In genomic region chr11:10909141-10909883, GRCh38 we compare ENCODE assay signal across 11 cellular contexts. TPM values are rescaled to one million over a fixed set of nuclear protein-coding genes. Genes with fewer than 3 reads are reported as not detected.
DNase-seq lines count a peak whose midpoint lies in the region; ATAC-seq, FAIRE-seq and TF ChIP-seq lines count a peak whose summit lies in the region.
"Had no signal": no experiment of that assay in that cellular context is flagged by ENCODE, and none has a peak within 500 bp of the region (broad histone marks: within the 10 kb centered on the region; RNA-seq: fewer than 3 reads in every experiment).

No MANE protein-coding gene starts in this region.

- H3K79me2 ChIP-seq in PC-3 (ENCODE audit: low read length) (no peaks in the 10 kb centered on the region), H1 (ENCODE audit: control insufficient read depth in 1 of 2, insufficient read depth in 2 of 2, low read length in 2 of 2) (no peaks in the 10 kb centered on the region), MM.1S (ENCODE audit: low read length) (no peaks in the 10 kb centered on the region)

- no peak overlapping the region for H4K8ac ChIP-seq in H1 (ENCODE audit: extremely low read depth, insufficient read depth, low read length)
- H4K8ac ChIP-seq in neuronal stem cell (ENCODE audit: low read depth, low read length) = no peak overlapping the region

- H3K9me3 ChIP-seq in PC-3 (ENCODE audit: low read length) (no peaks in the 10 kb centered on the region), H1 (ENCODE audit: insufficient read depth in 2 of 2, low read depth in 1 of 2, low read length in 1 of 2) (no peaks in the 10 kb centered on the region), neuronal stem cell (replicated peaks in 1 of 2; ENCODE audit: control insufficient read depth in 2 of 2, insufficient read depth in 1 of 2, low read depth in 1 of 2, low read length in 2 of 2) (no peaks in the 10 kb centered on the region), MM.1S (replicated peaks; ENCODE audit: insufficient read depth, low read length) (no peaks in the 10 kb centered on the region)
- H3K9me3 ChIP-seq: right lobe of liver had no signal

- CTCF ChIA-PET in PC-3 (lab: Charles Lee) (interaction anchor here (0.6 kb wide), 1 partner anchor 139 kb away, joined by 3 read pairs; no protein-coding TSS in a partner anchor), H1 (lab: Charles Lee; ENCODE audit: partially characterized antibody) (interaction anchor here (0.6 to 2.3 kb wide), 6 partner anchors 16 to 1237 kb away, joined by 3 to 7 read pairs (median 4); no protein-coding TSS in a partner anchor)

- H3K36me3 ChIP-seq in PC-3 (ENCODE audit: low read depth, low read length) = no peaks in the 10 kb centered on the region
- H3K36me3 ChIP-seq in H1 (ENCODE audit: control insufficient read depth in 2 of 4, insufficient read depth in 4 of 4, low read length in 3 of 4) = no peaks in the 10 kb centered on the region
- H3K36me3 ChIP-seq in neuronal stem cell (replicated peaks in 1 of 2; ENCODE audit: control insufficient read depth in 2 of 2, insufficient read depth in 2 of 2, low read length in 2 of 2) = no peaks in the 10 kb centered on the region
- no peaks in the 10 kb centered on the region for H3K36me3 ChIP-seq in MM.1S (replicated peaks; ENCODE audit: insufficient read depth, low read length)
- H3K36me3 ChIP-seq: right lobe of liver had no signal

- H3K23me2 ChIP-seq in H1 (ENCODE audit: low read depth, low read length) = peaks cover 6% of the 10 kb centered on the region; the same call in 1 of the 2 replicates

- H3K27me3 ChIP-seq in PC-3 (ENCODE audit: low read length) = no peaks in the 10 kb centered on the region
- no peaks in the 10 kb centered on the region for H3K27me3 ChIP-seq in H1 (replicated peaks in 1 of 4; ENCODE audit: control insufficient read depth in 3 of 4, extremely low read depth in 1 of 4, insufficient read depth in 3 of 4, low read length in 3 of 4)
- no peaks in the 10 kb centered on the region for H3K27me3 ChIP-seq in neuronal stem cell (ENCODE audit: control insufficient read depth in 3 of 3, insufficient read depth in 3 of 3, low read depth in 1 of 3, low read length in 3 of 3)
- no peaks in the 10 kb centered on the region for H3K27me3 ChIP-seq in MM.1S (replicated peaks; ENCODE audit: insufficient read depth, low read length)
- H3K27me3 ChIP-seq: right lobe of liver had no signal

- DNase-seq in H4 (ENCODE audit: low spot score) = peak; percentile 37
- DNase-seq in PC-3 = peak; percentile 39
- no peak for DNase-seq in H1 (ENCODE audit: low read depth in 1 of 2, low spot score in 2 of 2)
- no peak for DNase-seq in neuronal stem cell (ENCODE audit: low spot score)
- no peak for DNase-seq in MM.1S
- no peak for DNase-seq in NCI-H345 treated with DMSO at 0.1 percent for 48 hours (lab: John Stamatoyannopoulos, UW; ENCODE audit: unreplicated experiment)
- no peak for DNase-seq in T-helper 2 cell
- DNase-seq: CD4-positive, alpha-beta memory T cell; GF-D8; right lobe of liver had no signal

- no peak overlapping the region for H2AFZ ChIP-seq in PC-3 (ENCODE audit: low read length)
- H2AFZ ChIP-seq in H1 (ENCODE audit: low read length) = 0 out of 2 replicates have a peak overlapping the region, but pooled peaks have one; percentile 58
- peak overlapping the region; percentile 37 for H2AFZ ChIP-seq in neuronal stem cell (ENCODE audit: low read length)
- no peak overlapping the region for H2AFZ ChIP-seq in MM.1S (ENCODE audit: low read length)

- H3K9me2 ChIP-seq in PC-3 (replicated peaks; ENCODE audit: low read length) (no peaks in the 10 kb centered on the region), MM.1S (replicated peaks; ENCODE audit: insufficient read depth, low read length) (no peaks in the 10 kb centered on the region)

- 0 out of 2 replicates have a peak overlapping the region, but pooled peaks have one; percentile 41 for H2AK5ac ChIP-seq in H1 (ENCODE audit: low read depth, low read length)
- H2AK5ac ChIP-seq in neuronal stem cell (ENCODE audit: low read depth, low read length) = no peak overlapping the region

- FAIRE-seq in H1 (lab: Jason Lieb, UNC) = no peak

- peak overlapping the region; percentile 3 for H2BK120ac ChIP-seq in H1 (replicated peaks; ENCODE audit: low read depth, low read length)
- no peak overlapping the region for H2BK120ac ChIP-seq in neuronal stem cell (ENCODE audit: low read depth, low read length)

- peak overlapping the region; percentile 40; the same call in 1 of the 2 replicates for H2BK15ac ChIP-seq in H1 (ENCODE audit: low read length)
- no peak overlapping the region for H2BK15ac ChIP-seq in neuronal stem cell (ENCODE audit: low read length)

- peak overlapping the region; percentile 96; the same call in 1 of the 2 replicates for H2BK20ac ChIP-seq in H1 (ENCODE audit: low read length)

- no peak overlapping the region for H3K14ac ChIP-seq in H1 (ENCODE audit: insufficient read length)
- H3K14ac ChIP-seq in neuronal stem cell (ENCODE audit: low read length) = no peak overlapping the region

- no peak for TF ChIP-seq EP300 in H1 (IDR thresholded peaks at IDR 0.05; ENCODE audit: borderline replicate concordance in 1 of 2, low read depth in 2 of 2, low read length in 2 of 2)

- no peak for TF ChIP-seq POLR2A in H1 (IDR thresholded peaks at IDR 0.05; ENCODE audit: control extremely low read depth in 1 of 2, low read depth in 2 of 2, low read length in 2 of 2)

- H4K20me1 ChIP-seq in PC-3 (ENCODE audit: low read length) = no peaks in the 10 kb centered on the region
- H4K20me1 ChIP-seq in H1 (replicated peaks in 1 of 2; ENCODE audit: control insufficient read depth in 1 of 2, insufficient read depth in 2 of 2, low read length in 2 of 2) = no peaks in the 10 kb centered on the region
- no peaks in the 10 kb centered on the region for H4K20me1 ChIP-seq in MM.1S (ENCODE audit: insufficient read depth, low read length)

- H3K27ac ChIP-seq in PC-3 (ENCODE audit: low read length) (no peak overlapping the region), H1 (ENCODE audit: low read depth, low read length) (no peak overlapping the region), neuronal stem cell (replicated peaks; ENCODE audit: low read length) (no peak overlapping the region), MM.1S (ENCODE audit: low read length) (no peak overlapping the region)
- H3K27ac ChIP-seq: right lobe of liver had no signal

- H3K56ac ChIP-seq in H1 (replicated peaks; ENCODE audit: insufficient read length, low read depth, low read length) = no peak overlapping the region

- intact Hi-C loops in PC-3 (cut with micrococcal nuclease) = no loop called here

- BruUV-seq in PC-3 (replicated peaks; lab: Mats Ljungman, UMichigan) = no TSS peak

- H3K18ac ChIP-seq in H1 (ENCODE audit: extremely low read depth, low read length) (no peak overlapping the region), neuronal stem cell (ENCODE audit: low read length) (no peak overlapping the region)

- H4K91ac ChIP-seq in H1 (replicated peaks; ENCODE audit: insufficient read length, low read length) = peak overlapping the region; percentile 23
- H4K91ac ChIP-seq in neuronal stem cell (ENCODE audit: low read depth, low read length, poor library complexity) = no peak overlapping the region

- H3K4ac ChIP-seq in H1 (replicated peaks; ENCODE audit: insufficient read length, low read depth, low read length) (peak overlapping the region; percentile 21), neuronal stem cell (ENCODE audit: low read length) (no peak overlapping the region)

- peaks cover 31% of the 10 kb centered on the region for H3K4me1 ChIP-seq in PC-3 (ENCODE audit: insufficient read depth, low read length)
- H3K4me1 ChIP-seq in H1 (replicated peaks in 1 of 4; ENCODE audit: control insufficient read depth in 3 of 4, insufficient read depth in 4 of 4, low read length in 3 of 4) = peaks cover 3 to 20% (median 6%) of the 10 kb centered on the region in 4 experiments; a peak in 4 of 7 replicates
- H3K4me1 ChIP-seq in neuronal stem cell (ENCODE audit: control insufficient read depth in 2 of 2, insufficient read depth in 1 of 2, low read depth in 1 of 2, low read length in 2 of 2) = peaks cover 0 to 14% of the 10 kb centered on the region in 2 donors
- H3K4me1 ChIP-seq in MM.1S (ENCODE audit: low read length) = no peaks in the 10 kb centered on the region
- H3K4me1 ChIP-seq: right lobe of liver had no signal

- H3K9ac ChIP-seq in PC-3 (ENCODE audit: low read length) (no peak overlapping the region), H1 (replicated peaks in 1 of 4; ENCODE audit: extremely low read depth in 1 of 4, low read depth in 3 of 4, low read length in 3 of 4) (no peak overlapping the region), neuronal stem cell (ENCODE audit: low read depth, low read length, poor library complexity) (no peak overlapping the region), MM.1S (ENCODE audit: low read length) (no peak overlapping the region)

- H3K79me1 ChIP-seq in H1 (ENCODE audit: low read depth, low read length) = no peaks in the 10 kb centered on the region
- H3K79me1 ChIP-seq in neuronal stem cell (ENCODE audit: low read depth, low read length) = no peaks in the 10 kb centered on the region

- 84% methylated on average over 8 of the region's 8 CpGs; no CpG with 5 or more reads in 1 of the 2 experiments for WGBS in H1 (ENCODE audit: extremely low coverage in 1 of 2, insufficient coverage in 1 of 2, insufficient read length in 1 of 2, insufficient replicate concordance in 2 of 2, low coverage in 1 of 2, low lambda C conversion rate in 2 of 2, missing lambda C conversion rate in 1 of 2), 2 experiments
- no CpG with 5 or more reads among the region's 8 CpGs for WGBS in neuronal stem cell (ENCODE audit: extremely low coverage in 2 of 2, insufficient read length in 2 of 2, insufficient replicate concordance in 1 of 2), 2 donors

- H4K5ac ChIP-seq in H1 (ENCODE audit: insufficient read length, low read depth, low read length) = no peak overlapping the region

- no peak overlapping the region for H3K4me2 ChIP-seq in PC-3 (ENCODE audit: low read length)
- no peak overlapping the region; a peak in 1 of 4 replicates for H3K4me2 ChIP-seq in H1 (ENCODE audit: insufficient read depth in 1 of 2, low read depth in 2 of 2, low read length in 2 of 2)
- no peak overlapping the region for H3K4me2 ChIP-seq in neuronal stem cell (ENCODE audit: insufficient read depth, low read length, poor library complexity, severe bottlenecking)
- H3K4me2 ChIP-seq in MM.1S (ENCODE audit: low read depth, low read length) = no peak overlapping the region

- TF ChIP-seq RAD21 in H1 (IDR thresholded peaks at IDR 0.05 in 1 of 2, conservative IDR thresholded peaks at IDR 0.05 in 1 of 2; ENCODE audit: low read depth in 2 of 2, low read length in 2 of 2) = no peak

- H3F3A ChIP-seq in PC-3 (ENCODE audit: low read length, unreplicated experiment) (no peaks in the 10 kb centered on the region), MM.1S (ENCODE audit: insufficient read depth, low read length) (no peaks in the 10 kb centered on the region)

- H3K4me3 ChIP-seq in PC-3 (ENCODE audit: low read length) (no peak overlapping the region), H1 (ENCODE audit: extremely low read depth in 1 of 4, insufficient read depth in 2 of 4, low read depth in 3 of 4, low read length in 4 of 4) (no peak overlapping the region), neuronal stem cell (ENCODE audit: low read length in 2 of 2) (no peak overlapping the region), MM.1S (ENCODE audit: low read length) (no peak overlapping the region)
- H3K4me3 ChIP-seq: right lobe of liver had no signal

- H3K23ac ChIP-seq in H1 (ENCODE audit: insufficient read length) = no peak overlapping the region
- no peak overlapping the region for H3K23ac ChIP-seq in neuronal stem cell (ENCODE audit: low read depth, low read length, poor library complexity)

- ATAC-seq in PC-3 (peak; percentile 44), GM18498 (IDR thresholded peaks at IDR 0.05; ENCODE audit: unreplicated experiment) (no peak)
- ATAC-seq: right lobe of liver had no signal

- H2BK5ac ChIP-seq in H1 (ENCODE audit: low read depth, low read length) (peak overlapping the region; percentile 61; the same call in 1 of the 2 replicates), neuronal stem cell (ENCODE audit: low read length) (no peak overlapping the region)

- no peak for TF ChIP-seq CTCF in PC-3 (conservative IDR thresholded peaks at IDR 0.05; ENCODE audit: low read depth, low read length)
- no peak for TF ChIP-seq CTCF in H1 (IDR thresholded peaks at IDR 0.05; ENCODE audit: control extremely low read depth in 1 of 3, insufficient read depth in 1 of 3, low read depth in 1 of 3, low read length in 3 of 3)
- no peak for TF ChIP-seq CTCF in MM.1S (IDR thresholded peaks at IDR 0.05; ENCODE audit: low read length)

- POLR2A ChIA-PET in PC-3 (lab: Charles Lee; ENCODE audit: unreplicated experiment) (no interaction called here), H1 (lab: Charles Lee; ENCODE audit: partially characterized antibody) (interaction anchor here (1.0 to 1.2 kb wide), 2 partner anchors 22 to 100 kb away, joined by 3 to 4 read pairs; partner anchors contain the start of gene EIF4G2)

- H2BK12ac ChIP-seq in H1 (ENCODE audit: low read depth, low read length) = peak overlapping the region; percentile 68
- no peak overlapping the region for H2BK12ac ChIP-seq in neuronal stem cell (ENCODE audit: low read length)

RNA-seq across cellular contexts. Expression of gene ZBED5, which starts 51.5 kb away (rescaled TPM):
- total RNA-seq in H4 (2014; rRNA removed; shearing (Covaris generic)) = 43.5 and 48.1 TPM in 2 replicates
- total RNA-seq in PC-3 (2014; rRNA removed) = 19.5 and 21.0 TPM in 2 replicates
- total RNA-seq in H1 (2021; fragmentation: NEBNext Ultra II Directional; extraction: Animal tissue kit (Norgen Biotek cat#: 25700)) = 48.7 and 54.2 TPM in 2 replicates
- polyA plus RNA-seq in H1 (2011; rRNA removed) = 47.9 and 94.7 TPM in 2 replicates
- 39.7 TPM for polyA plus RNA-seq in H1 (2011; cell fraction: cytosol; rRNA removed)
- polyA plus RNA-seq in H1 (2011; cell fraction: nucleus; rRNA removed) = 31.1 TPM
- 28.8 to 48.3 TPM (median 33.8 TPM) in 4 replicates for polyA plus RNA-seq in H1 (2012, experiment 1 of 2)
- polyA plus RNA-seq in H1 (2012, experiment 2 of 2) = 4.4 TPM
- polyA plus RNA-seq in H1 (2013, experiment 1 of 2) = 43.7 TPM
- 43.6 TPM for polyA plus RNA-seq in H1 (2013, experiment 2 of 2)
- polyA minus RNA-seq in H1 (2011; rRNA and poly(A)+ RNA removed) = 147 and 161 TPM in 2 replicates
- 66.1 TPM for polyA minus RNA-seq in H1 (2011; cell fraction: cytosol; rRNA and poly(A)+ RNA removed)
- polyA minus RNA-seq in H1 (2011; cell fraction: nucleus; rRNA and poly(A)+ RNA removed) = 120 TPM
- polyA plus RNA-seq in neuronal stem cell (2013, experiment 1 of 2) = 43.1 TPM
- polyA plus RNA-seq in neuronal stem cell (2013, experiment 2 of 2) = 42.7 TPM

Comparison
In these comparisons a context has a peak if more than half of its experiments do, and no peak if none do; other contexts are left out.
1. DNase-seq: peak in H4 (single experiment) and PC-3 (single experiment); none in H1 (0 of 2), neuronal stem cell (single experiment), MM.1S (single experiment), NCI-H345 treated with DMSO at 0.1 percent for 48 hours (single experiment) and T-helper 2 cell (0 of 5).
2. H2AFZ ChIP-seq: peak in H1 (single experiment) and neuronal stem cell (single experiment); none in PC-3 (single experiment) and MM.1S (single experiment).